ENCODE assay signal across 27 cellular contexts in the genomic region with DNA sequence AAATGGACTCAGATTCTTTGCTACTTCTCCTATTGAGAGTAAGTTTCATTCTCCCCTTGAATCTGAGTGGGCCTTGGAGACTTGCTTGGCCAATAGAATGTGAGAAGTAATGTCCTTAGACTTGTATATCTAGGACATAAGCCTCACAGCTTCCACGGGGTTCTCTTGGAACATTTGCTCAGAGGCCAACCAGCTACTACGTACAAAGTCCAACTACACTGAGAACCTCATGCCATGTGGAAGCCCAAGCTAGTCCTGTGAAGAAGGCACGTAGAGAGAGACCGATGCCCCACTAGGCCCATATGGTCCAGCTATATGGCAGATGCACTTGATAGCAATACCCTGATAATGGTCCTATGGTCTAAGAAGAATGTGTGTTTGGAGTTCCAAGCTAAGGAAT. TPM values are rescaled to one million over a fixed set of nuclear protein-coding genes. Genes with fewer than 3 reads are reported as not detected.
A peak's percentile ranks its signal among the peaks of the same experiment; 100 is the strongest.
DNase-seq lines count a peak whose midpoint lies in the region; ATAC-seq, FAIRE-seq and TF ChIP-seq lines count a peak whose summit lies in the region.
"Had no signal": no experiment of that assay in that cellular context is flagged by ENCODE, and none has a peak within 500 bp of the region (broad histone marks: within the 10 kb centered on the region; RNA-seq: fewer than 3 reads in every experiment).

No MANE protein-coding gene starts in this region.

- peaks cover 0 to under 1% of the 10 kb centered on the region in 2 donors for H3K9me3 Mint-ChIP-seq in activated naive CD4-positive, alpha-beta T cell treated with anti-CD3 and anti-CD28 coated beads, Interleukin-2, amount 50 U/mL, for 72 hours
- H3K9me3 Mint-ChIP-seq: CD4-positive, CD25-positive, alpha-beta regulatory T cell; CD8-positive, alpha-beta memory T cell had no signal

- H3K36me3 ChIP-seq in liver (ENCODE audit: control insufficient read depth in 4 of 4, insufficient read depth in 3 of 4, low read depth in 1 of 4, low read length in 3 of 4) (no peaks in the 10 kb centered on the region), small intestine (ENCODE audit: control insufficient read depth in 2 of 2, insufficient read depth in 2 of 2, low read length in 2 of 2) (no peaks in the 10 kb centered on the region)
- H3K36me3 ChIP-seq: BE2C, BLaER1 had no signal

- WGBS in liver = 60% methylated on average over 4 of the region's 4 CpGs
- 76 to 88% (median 78%) methylated on average over 4 of the region's 4 CpGs for whole genome bisulfite sequencing in small intestine, 3 donors

- H3K27me3 ChIP-seq in liver (ENCODE audit: control insufficient read depth in 4 of 4, insufficient read depth in 4 of 4, low read length in 3 of 4) (no peaks in the 10 kb centered on the region), small intestine (ENCODE audit: control insufficient read depth in 2 of 2, insufficient read depth in 2 of 2, low read length in 2 of 2) (no peaks in the 10 kb centered on the region)
- H3K27me3 ChIP-seq: BE2C, BLaER1 had no signal

- DNase-seq in left lobe of liver (ENCODE audit: low spot score) = peak; percentile 55
- peak; percentile 55 for DNase-seq in small intestine
- no peak for DNase-seq in activated naive CD4-positive, alpha-beta T cell treated with anti-CD3 and anti-CD28 coated beads, Interleukin-2, amount 50 U/mL, for 72 hours (ENCODE audit: low spot score in 2 of 2)
- no peak for DNase-seq in iPS-NIHi11 (ENCODE audit: low spot score)
- DNase-seq in cortex of kidney (lab: John Stamatoyannopoulos, UW) = no peak
- DNase-seq: 8988T; ACHN; BE2C; C1 segment of cervical spinal cord; CD4-positive, alpha-beta memory T cell; CD4-positive, CD25-positive, alpha-beta regulatory T cell; CD8-positive, alpha-beta memory T cell; COR-L47; DMS 273 treated with DMSO at 0.1 percent for 48 hours; DMS153; DMS53; DMS79; DND-41; EL; GDM1 had no signal

- no peak for FAIRE-seq in small intestine (lab: Jason Lieb, UNC)
- FAIRE-seq: A204.1, GM12878, GM12892, GM18507 had no signal

- TF ChIP-seq RAD21 in liver (IDR thresholded peaks at IDR 0.05) = no peak

- TF ChIP-seq CTCF in liver (IDR thresholded peaks at IDR 0.05; ENCODE audit: low read depth, low read length, missing input control) = no peak

- H3K9me3 ChIP-seq in liver (ENCODE audit: control insufficient read depth in 4 of 4, low read length in 3 of 4) (no peaks in the 10 kb centered on the region), small intestine (ENCODE audit: control insufficient read depth, low read depth) (no peaks in the 10 kb centered on the region)
- H3K9me3 ChIP-seq: BE2C had no signal

- peaks cover 0 to under 1% of the 10 kb centered on the region in 2 donors for H3K36me3 Mint-ChIP-seq in activated naive CD4-positive, alpha-beta T cell treated with anti-CD3 and anti-CD28 coated beads, Interleukin-2, amount 50 U/mL, for 72 hours
- H3K36me3 Mint-ChIP-seq: CD14-positive monocyte; CD8-positive, alpha-beta memory T cell had no signal

- no peak overlapping the region for H3K27ac Mint-ChIP-seq in activated naive CD4-positive, alpha-beta T cell treated with anti-CD3 and anti-CD28 coated beads, Interleukin-2, amount 50 U/mL, for 72 hours
- H3K27ac Mint-ChIP-seq: CD14-positive monocyte; CD4-positive, alpha-beta memory T cell; CD4-positive, CD25-positive, alpha-beta regulatory T cell; CD8-positive, alpha-beta memory T cell had no signal

- peak; percentile 93 for ATAC-seq in left lobe of liver
- no peak for ATAC-seq in activated naive CD4-positive, alpha-beta T cell treated with anti-CD3 and anti-CD28 coated beads, Interleukin-2, amount 50 U/mL, for 72 hours
- ATAC-seq: GM12878 had no signal

- H3K4me1 ChIP-seq in liver (ENCODE audit: control insufficient read depth in 4 of 4, insufficient read depth in 4 of 4, low read length in 3 of 4) (peaks cover 3 to 18% (median 14%) of the 10 kb centered on the region in 4 donors), small intestine (ENCODE audit: control insufficient read depth in 2 of 2, insufficient read depth in 1 of 2, low read depth in 1 of 2, low read length in 1 of 2) (no peaks in the 10 kb centered on the region)
- H3K4me1 ChIP-seq: BE2C, BLaER1 had no signal

- no peak overlapping the region for H3K9ac ChIP-seq in liver (ENCODE audit: low read depth in 1 of 2, low read length in 2 of 2)
- H3K9ac ChIP-seq: BLaER1 had no signal

- no peak overlapping the region for H3K27ac ChIP-seq in liver (ENCODE audit: low read depth in 1 of 2, low read length in 2 of 2)
- no peak overlapping the region for H3K27ac ChIP-seq in small intestine (ENCODE audit: low read depth in 1 of 2, low read length in 1 of 2)
- H3K27ac ChIP-seq: BLaER1 had no signal

- H3K4me3 ChIP-seq in liver (ENCODE audit: low read depth in 1 of 3, low read length in 3 of 3) (no peak overlapping the region), small intestine (ENCODE audit: low read depth in 1 of 2, low read length in 2 of 2) (no peak overlapping the region)
- H3K4me3 ChIP-seq: BLaER1, GM12878 had no signal

TF ChIP-seq in liver, 16 proteins besides CTCF, POLR2A, EP300 and RAD21:
- peak in 1 of 2 donors; percentile 26 for TF ChIP-seq RXRA (IDR thresholded peaks at IDR 0.05)
- TF ChIP-seq, protein P1, sequence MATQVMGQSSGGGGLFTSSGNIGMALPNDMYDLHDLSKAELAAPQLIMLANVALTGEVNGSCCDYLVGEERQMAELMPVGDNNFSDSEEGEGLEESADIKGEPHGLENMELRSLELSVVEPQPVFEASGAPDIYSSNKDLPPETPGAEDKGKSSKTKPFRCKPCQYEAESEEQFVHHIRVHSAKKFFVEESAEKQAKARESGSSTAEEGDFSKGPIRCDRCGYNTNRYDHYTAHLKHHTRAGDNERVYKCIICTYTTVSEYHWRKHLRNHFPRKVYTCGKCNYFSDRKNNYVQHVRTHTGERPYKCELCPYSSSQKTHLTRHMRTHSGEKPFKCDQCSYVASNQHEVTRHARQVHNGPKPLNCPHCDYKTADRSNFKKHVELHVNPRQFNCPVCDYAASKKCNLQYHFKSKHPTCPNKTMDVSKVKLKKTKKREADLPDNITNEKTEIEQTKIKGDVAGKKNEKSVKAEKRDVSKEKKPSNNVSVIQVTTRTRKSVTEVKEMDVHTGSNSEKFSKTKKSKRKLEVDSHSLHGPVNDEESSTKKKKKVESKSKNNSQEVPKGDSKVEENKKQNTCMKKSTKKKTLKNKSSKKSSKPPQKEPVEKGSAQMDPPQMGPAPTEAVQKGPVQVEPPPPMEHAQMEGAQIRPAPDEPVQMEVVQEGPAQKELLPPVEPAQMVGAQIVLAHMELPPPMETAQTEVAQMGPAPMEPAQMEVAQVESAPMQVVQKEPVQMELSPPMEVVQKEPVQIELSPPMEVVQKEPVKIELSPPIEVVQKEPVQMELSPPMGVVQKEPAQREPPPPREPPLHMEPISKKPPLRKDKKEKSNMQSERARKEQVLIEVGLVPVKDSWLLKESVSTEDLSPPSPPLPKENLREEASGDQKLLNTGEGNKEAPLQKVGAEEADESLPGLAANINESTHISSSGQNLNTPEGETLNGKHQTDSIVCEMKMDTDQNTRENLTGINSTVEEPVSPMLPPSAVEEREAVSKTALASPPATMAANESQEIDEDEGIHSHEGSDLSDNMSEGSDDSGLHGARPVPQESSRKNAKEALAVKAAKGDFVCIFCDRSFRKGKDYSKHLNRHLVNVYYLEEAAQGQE (IDR thresholded peaks at IDR 0.05) = no peak
- no peak for TF ChIP-seq NR2F2 (IDR thresholded peaks at IDR 0.05)
- TF ChIP-seq SP1 (IDR thresholded peaks at IDR 0.05) = peak; percentile 46
- no peak for TF ChIP-seq JUND (IDR thresholded peaks at IDR 0.05)
- TF ChIP-seq, protein P2, sequence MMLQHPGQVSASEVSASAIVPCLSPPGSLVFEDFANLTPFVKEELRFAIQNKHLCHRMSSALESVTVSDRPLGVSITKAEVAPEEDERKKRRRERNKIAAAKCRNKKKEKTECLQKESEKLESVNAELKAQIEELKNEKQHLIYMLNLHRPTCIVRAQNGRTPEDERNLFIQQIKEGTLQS (IDR thresholded peaks at IDR 0.05) = no peak
- TF ChIP-seq, protein P3, sequence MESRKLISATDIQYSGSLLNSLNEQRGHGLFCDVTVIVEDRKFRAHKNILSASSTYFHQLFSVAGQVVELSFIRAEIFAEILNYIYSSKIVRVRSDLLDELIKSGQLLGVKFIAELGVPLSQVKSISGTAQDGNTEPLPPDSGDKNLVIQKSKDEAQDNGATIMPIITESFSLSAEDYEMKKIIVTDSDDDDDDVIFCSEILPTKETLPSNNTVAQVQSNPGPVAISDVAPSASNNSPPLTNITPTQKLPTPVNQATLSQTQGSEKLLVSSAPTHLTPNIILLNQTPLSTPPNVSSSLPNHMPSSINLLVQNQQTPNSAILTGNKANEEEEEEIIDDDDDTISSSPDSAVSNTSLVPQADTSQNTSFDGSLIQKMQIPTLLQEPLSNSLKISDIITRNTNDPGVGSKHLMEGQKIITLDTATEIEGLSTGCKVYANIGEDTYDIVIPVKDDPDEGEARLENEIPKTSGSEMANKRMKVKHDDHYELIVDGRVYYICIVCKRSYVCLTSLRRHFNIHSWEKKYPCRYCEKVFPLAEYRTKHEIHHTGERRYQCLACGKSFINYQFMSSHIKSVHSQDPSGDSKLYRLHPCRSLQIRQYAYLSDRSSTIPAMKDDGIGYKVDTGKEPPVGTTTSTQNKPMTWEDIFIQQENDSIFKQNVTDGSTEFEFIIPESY (IDR thresholded peaks at IDR 0.05) = no peak
- TF ChIP-seq, protein P4, sequence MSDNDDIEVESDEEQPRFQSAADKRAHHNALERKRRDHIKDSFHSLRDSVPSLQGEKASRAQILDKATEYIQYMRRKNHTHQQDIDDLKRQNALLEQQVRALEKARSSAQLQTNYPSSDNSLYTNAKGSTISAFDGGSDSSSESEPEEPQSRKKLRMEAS (IDR thresholded peaks at IDR 0.05) = peak; percentile 83
- no peak for TF ChIP-seq EGR1 (IDR thresholded peaks at IDR 0.05; ENCODE audit: low read depth in 2 of 2)
- TF ChIP-seq FOXA2 (IDR thresholded peaks at IDR 0.05) = no peak
- TF ChIP-seq HNF4A (conservative IDR thresholded peaks at IDR 0.05) = peak; percentile 81 to 83
- no peak for TF ChIP-seq TAF1 (conservative IDR thresholded peaks at IDR 0.05)
- TF ChIP-seq GABPA (IDR thresholded peaks at IDR 0.05 in 1 of 2, conservative IDR thresholded peaks at IDR 0.05 in 1 of 2) = no peak
- no peak for TF ChIP-seq FOXA1 (IDR thresholded peaks at IDR 0.05)
- no peak for TF ChIP-seq YY1 (IDR thresholded peaks at IDR 0.05)
- TF ChIP-seq HNF4G (IDR thresholded peaks at IDR 0.05) = no peak

RNA-seq across cellular contexts. Expression of a gene that starts 22.9 kb away (rescaled TPM):
- 28.5 TPM for total RNA-seq in left lobe of liver
- total RNA-seq in liver = 10 to 100 TPM; 15.6 to 22.9 TPM
- 10 to 100 TPM; 23.0 to 63.6 TPM for polyA plus RNA-seq in liver
- 10 to 100 TPM; 26.7 to 39.2 (median 34.2) TPM for polyA plus RNA-seq in small intestine
- total RNA-seq in activated naive CD4-positive, alpha-beta T cell treated with anti-CD3 and anti-CD28 coated beads, Interleukin-2, amount 50 U/mL, for 72 hours = 10 to 100 TPM; 12.1 to 18.1 TPM

Comparison
In these comparisons a context has a peak if more than half of its experiments do, and no peak if none do; other contexts are left out.
1. DNase-seq: peak in left lobe of liver (single experiment) and small intestine (single experiment); none in activated naive CD4-positive, alpha-beta T cell treated with anti-CD3 and anti-CD28 coated beads, Interleukin-2, amount 50 U/mL, for 72 hours (0 of 2), iPS-NIHi11 (single experiment) and cortex of kidney (single experiment).